ENCODE assay signal across 13 cellular contexts in genomic region chr5:177361418-177362101, GRCh38. TPM values are rescaled to one million over a fixed set of nuclear protein-coding genes. Genes with fewer than 3 reads are reported as not detected.
A peak's percentile ranks its signal among the peaks of the same experiment; 100 is the strongest.
DNase-seq lines count a peak whose midpoint lies in the region; ATAC-seq and TF ChIP-seq lines count a peak whose summit lies in the region.
"Had no signal": no experiment of that assay in that cellular context is flagged by ENCODE, and none has a peak within 500 bp of the region (broad histone marks: within the 10 kb centered on the region; RNA-seq: fewer than 3 reads in every experiment).

No MANE protein-coding gene starts in this region.

- no peak overlapping the region for H2AFZ ChIP-seq in MM.1S (ENCODE audit: low read length)

- no peaks in the 10 kb centered on the region for H3K9me2 ChIP-seq in MM.1S (replicated peaks; ENCODE audit: insufficient read depth, low read length)

- no peaks in the 10 kb centered on the region for H3K27me3 Mint-ChIP-seq in activated CD8-positive, alpha-beta T cell treated with anti-CD3 and anti-CD28 coated beads, Interleukin-2, amount 10 ng/mL, durations not matched to agents 7 days and 5 days (ENCODE audit: low read depth)
- peaks cover 11% of the 10 kb centered on the region for H3K27me3 Mint-ChIP-seq in nephron (ENCODE audit: low read depth)

- H3K4me1 ChIP-seq in MM.1S (ENCODE audit: low read length): peaks cover 45% of the 10 kb centered on the region

- peaks cover 55% of the 10 kb centered on the region for H3K79me2 ChIP-seq in MM.1S (ENCODE audit: low read length)

- CTCF ChIA-PET in activated CD8-positive, alpha-beta T cell treated with anti-CD3 and anti-CD28 coated beads, Interleukin-2, amount 10 ng/mL, durations not matched to agents 7 days and 5 days (lab: Charles Lee): interaction anchor here (0.9 to 7.0 kb wide), 12 partner anchors 10 to 248 kb away, joined by 3 to 70 read pairs (median 4); partner anchors contain the start of gene LMAN2

- DNase-seq in GM12864 (ENCODE audit: low read depth): no peak
- DNase-seq in MM.1S: peak; percentile 46
- DNase-seq in activated CD8-positive, alpha-beta T cell treated with anti-CD3 and anti-CD28 coated beads, Interleukin-2, amount 10 ng/mL, durations not matched to agents 7 days and 5 days: no peak
- no peak for DNase-seq in lower leg skin (ENCODE audit: low spot score in 2 of 2)
- no peak for DNase-seq in NCI-H526 (lab: John Stamatoyannopoulos, UW)
- no peak for DNase-seq in DMS153 (lab: John Stamatoyannopoulos, UW)
- DNase-seq: activated effector memory CD4-positive, alpha-beta T cell treated with Interleukin-2 at 50 U/mL for 16 hours; dermis blood vessel endothelial cell; HFFc6; stimulated activated naive CD4-positive, alpha-beta T cell had no signal

- TF ChIP-seq CTCF in GM12864 (IDR thresholded peaks at IDR 0.05; ENCODE audit: low read depth, low read length, missing control alignments) (peak; percentile 16), MM.1S (IDR thresholded peaks at IDR 0.05; ENCODE audit: low read length) (0 out of 2 replicates have a peak, but pooled peaks have one; percentile 7), nephron (IDR thresholded peaks at IDR 0.05; ENCODE audit: unreplicated experiment in 3 of 3) (no peak), lower leg skin (IDR thresholded peaks at IDR 0.05) (no peak)

- no peak for TF ChIP-seq POLR2A in lower leg skin (IDR thresholded peaks at IDR 0.05)

- H3K9ac ChIP-seq in MM.1S (ENCODE audit: low read length): no peak overlapping the region

- no peaks in the 10 kb centered on the region for H3K27me3 ChIP-seq in MM.1S (replicated peaks; ENCODE audit: insufficient read depth, low read length)
- H3K27me3 ChIP-seq: heart left ventricle had no signal

- no peaks in the 10 kb centered on the region for H3K36me3 ChIP-seq in MM.1S (replicated peaks; ENCODE audit: insufficient read depth, low read length)
- H3K36me3 ChIP-seq: heart left ventricle had no signal

- H3K36me3 Mint-ChIP-seq in activated CD8-positive, alpha-beta T cell treated with anti-CD3 and anti-CD28 coated beads, Interleukin-2, amount 10 ng/mL, durations not matched to agents 7 days and 5 days (ENCODE audit: low read depth): peaks cover 48% of the 10 kb centered on the region
- no peaks in the 10 kb centered on the region for H3K36me3 Mint-ChIP-seq in nephron (ENCODE audit: low read depth)

- H3K4me3 Mint-ChIP-seq in activated CD8-positive, alpha-beta T cell treated with anti-CD3 and anti-CD28 coated beads, Interleukin-2, amount 10 ng/mL, durations not matched to agents 7 days and 5 days: peak overlapping the region; percentile 79
- peak overlapping the region in 2 of 3 experiments; percentile 71 to 78 for H3K4me3 Mint-ChIP-seq in nephron

- H3K4me1 Mint-ChIP-seq in activated CD8-positive, alpha-beta T cell treated with anti-CD3 and anti-CD28 coated beads, Interleukin-2, amount 10 ng/mL, durations not matched to agents 7 days and 5 days (ENCODE audit: low read depth): peaks cover 82% of the 10 kb centered on the region
- H3K4me1 Mint-ChIP-seq in nephron: peaks cover 14% of the 10 kb centered on the region

- H3K9me3 Mint-ChIP-seq in activated CD8-positive, alpha-beta T cell treated with anti-CD3 and anti-CD28 coated beads, Interleukin-2, amount 10 ng/mL, durations not matched to agents 7 days and 5 days (ENCODE audit: insufficient read depth): no peaks in the 10 kb centered on the region
- no peaks in the 10 kb centered on the region for H3K9me3 Mint-ChIP-seq in nephron
- H3K9me3 Mint-ChIP-seq: HFFc6 had no signal

- no peaks in the 10 kb centered on the region for H3K9me3 ChIP-seq in MM.1S (replicated peaks; ENCODE audit: insufficient read depth, low read length)
- H3K9me3 ChIP-seq: heart left ventricle had no signal

- peak overlapping the region; percentile 19 for H3K4me2 ChIP-seq in MM.1S (ENCODE audit: low read depth, low read length)

- POLR2A ChIA-PET in activated CD8-positive, alpha-beta T cell treated with anti-CD3 and anti-CD28 coated beads, Interleukin-2, amount 10 ng/mL, durations not matched to agents 7 days and 5 days (lab: Charles Lee): interaction anchor here (0.6 to 3.4 kb wide), 8 partner anchors 10 to 94 kb away, joined by 3 to 22 read pairs (median 4); partner anchors contain the start of gene LMAN2

- H3F3A ChIP-seq in MM.1S (ENCODE audit: insufficient read depth, low read length): peaks cover 14% of the 10 kb centered on the region; the same call in 1 of the 2 replicates

- intact Hi-C loops in lower leg skin (cut with DNase I; ENCODE audit: low total_unique reads): no loop called here

- WGBS in lower leg skin, 2 donors: 66 to 79% methylated on average over 5 of the region's 5 CpGs

- ATAC-seq in activated CD8-positive, alpha-beta T cell treated with anti-CD3 and anti-CD28 coated beads, Interleukin-2, amount 10 ng/mL, durations not matched to agents 7 days and 5 days: no peak
- ATAC-seq: heart left ventricle had no signal

- H3K4me3 ChIP-seq in GM12864 (ENCODE audit: low read depth, low read length) (no peak overlapping the region), MM.1S (ENCODE audit: low read length) (no peak overlapping the region), lower leg skin (ENCODE audit: low read depth, poor library complexity, severe bottlenecking) (no peak overlapping the region)
- H3K4me3 ChIP-seq: heart left ventricle had no signal

- peak overlapping the region; percentile 6; the same call in 1 of the 2 replicates for H3K27ac ChIP-seq in MM.1S (ENCODE audit: low read length)

- H3K27ac Mint-ChIP-seq in activated CD8-positive, alpha-beta T cell treated with anti-CD3 and anti-CD28 coated beads, Interleukin-2, amount 10 ng/mL, durations not matched to agents 7 days and 5 days: peak overlapping the region; percentile 41
- H3K27ac Mint-ChIP-seq in nephron: peak overlapping the region in 2 of 3 experiments; percentile 62 to 92
- H3K27ac Mint-ChIP-seq: HFFc6 had no signal

- H4K20me1 ChIP-seq in MM.1S (ENCODE audit: insufficient read depth, low read length): 0 out of 2 replicates have a peak, but pooled peaks cover 6% of the 10 kb centered on the region

RNA-seq across cellular contexts. Expression of gene RGS14, which starts 3.8 kb away (rescaled TPM):
- 100 to 1,000 TPM; 112 to 117 TPM for total RNA-seq in activated CD8-positive, alpha-beta T cell treated with anti-CD3 and anti-CD28 coated beads, Interleukin-2, amount 10 ng/mL, durations not matched to agents 7 days and 5 days
- total RNA-seq in lower leg skin: 10 to 100 TPM; 28.6 to 38.3 (median 37.2) TPM

RNA-seq across cellular contexts. Expression of gene LMAN2, which starts 10.1 kb away (rescaled TPM):
- total RNA-seq in activated CD8-positive, alpha-beta T cell treated with anti-CD3 and anti-CD28 coated beads, Interleukin-2, amount 10 ng/mL, durations not matched to agents 7 days and 5 days: 100 to 1,000 TPM; 119 to 127 TPM
- 100 to 1,000 TPM; 139 to 191 (median 166) TPM for total RNA-seq in lower leg skin

RNA-seq across cellular contexts. Expression of gene SLC34A1, which starts 22.7 kb away (rescaled TPM):
- 1 to 10 TPM; 2.0 to 2.1 TPM for total RNA-seq in activated CD8-positive, alpha-beta T cell treated with anti-CD3 and anti-CD28 coated beads, Interleukin-2, amount 10 ng/mL, durations not matched to agents 7 days and 5 days
- under 1 TPM in 2 of 4 donors, not detected in 2; 0.12 to 0.39 TPM for total RNA-seq in lower leg skin
- total RNA-seq: Daoy, dermis blood vessel endothelial cell, heart left ventricle, HFFc6 had no signal

RNA-seq across cellular contexts. Expression of gene PFN3, which starts 38.9 kb away (rescaled TPM):
- not detected for total RNA-seq in activated CD8-positive, alpha-beta T cell treated with anti-CD3 and anti-CD28 coated beads, Interleukin-2, amount 10 ng/mL, durations not matched to agents 7 days and 5 days
- not detected for total RNA-seq in lower leg skin
- total RNA-seq: Daoy, dermis blood vessel endothelial cell, heart left ventricle, HFFc6 had no signal

RNA-seq across cellular contexts. Expression of gene F12, which starts 47.8 kb away (rescaled TPM):
- total RNA-seq in activated CD8-positive, alpha-beta T cell treated with anti-CD3 and anti-CD28 coated beads, Interleukin-2, amount 10 ng/mL, durations not matched to agents 7 days and 5 days: 1 to 10 TPM; 3.2 to 3.5 TPM
- 10 to 100 TPM in 2 of 4 donors, 1 to 10 TPM in 2; 1.9 to 14.5 (median 10.1) TPM for total RNA-seq in lower leg skin

Comparison
In these comparisons a context has a peak if more than half of its experiments do, and no peak if none do; other contexts are left out.
1. CTCF ChIP-seq: peak in GM12864 (single experiment) and MM.1S (single experiment); none in nephron (0 of 3) and lower leg skin (0 of 3).